Comparison of ENCODE assay signal across 12 cellular contexts in the genomic region with DNA sequence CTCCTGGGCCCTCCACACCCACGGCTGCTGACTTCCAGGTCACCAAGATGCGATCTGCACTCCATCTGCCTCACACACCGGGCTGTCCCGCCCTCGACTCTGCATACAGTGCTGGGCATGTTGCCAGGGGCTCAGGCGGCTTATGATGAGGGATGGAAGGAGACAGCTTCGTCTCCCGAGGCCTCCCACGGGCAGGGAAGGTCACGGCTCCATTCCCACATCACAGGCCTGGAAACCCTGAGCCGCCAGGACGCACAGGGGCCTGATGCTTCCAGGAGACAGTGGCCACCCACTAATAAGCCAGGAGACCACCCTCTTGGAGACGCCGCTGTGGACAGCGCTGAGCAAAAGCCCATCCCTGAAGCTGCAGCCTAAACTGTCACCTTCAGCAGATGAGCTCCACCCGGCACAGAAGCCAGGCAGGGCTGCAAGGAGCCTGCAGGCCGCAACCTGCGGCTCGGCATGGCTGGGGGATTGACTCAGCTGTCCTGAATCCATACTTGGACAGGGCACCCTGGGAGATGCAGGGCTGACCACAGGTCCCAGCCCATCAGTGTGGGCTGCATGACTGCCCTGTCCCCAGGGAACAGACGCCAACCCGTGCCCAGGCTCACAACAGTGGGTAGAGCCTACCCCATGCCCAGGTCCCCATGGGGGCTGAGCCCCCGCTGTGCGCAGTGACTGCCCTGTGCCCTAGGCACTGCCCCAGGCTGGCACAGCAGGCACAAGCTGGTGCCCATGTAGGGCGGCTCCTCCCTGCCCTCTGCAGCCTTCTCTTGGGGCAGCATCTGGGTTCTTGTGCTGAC. TPM values are rescaled to one million over a fixed set of nuclear protein-coding genes. Genes with fewer than 3 reads are reported as not detected.
DNase-seq lines count a peak whose midpoint lies in the region; TF ChIP-seq lines count a peak whose summit lies in the region.
"Had no signal": no experiment of that assay in that cellular context is flagged by ENCODE, and none has a peak within 500 bp of the region (broad histone marks: within the 10 kb centered on the region; RNA-seq: fewer than 3 reads in every experiment).

No MANE protein-coding gene starts in this region.

- TF ChIP-seq CTCF in OCI-LY1 (IDR thresholded peaks at IDR 0.05; ENCODE audit: low read length) (no peak), Caco-2 (IDR thresholded peaks at IDR 0.05; ENCODE audit: insufficient read depth in 1 of 2, low read depth in 1 of 2, low read length in 1 of 2, severe bottlenecking in 1 of 2, unreplicated experiment in 1 of 2) (no peak), nephron progenitor cell (IDR thresholded peaks at IDR 0.05) (no peak)

- POLR2A ChIA-PET in Caco-2 (lab: Charles Lee) = no interaction called here

- H3K4me3 ChIP-seq in OCI-LY1 (ENCODE audit: low read depth, low read length, poor library complexity, severe bottlenecking) (no peak overlapping the region), Caco-2 (ENCODE audit: low read depth, low read length) (no peak overlapping the region)

- H3F3A ChIP-seq in OCI-LY1 (ENCODE audit: insufficient read depth, low read length) = no peaks in the 10 kb centered on the region; the same call in 1 of the 2 replicates

- peaks cover 100% of the 10 kb centered on the region for H3K36me3 Mint-ChIP-seq in Caco-2 (ENCODE audit: insufficient read depth, unreplicated experiment)
- no peaks in the 10 kb centered on the region for H3K36me3 Mint-ChIP-seq in nephron progenitor cell (ENCODE audit: low read depth)

- H3K9me3 ChIP-seq in OCI-LY1 (ENCODE audit: low read length) (no peaks in the 10 kb centered on the region), Caco-2 (no peaks in the 10 kb centered on the region)

- H3K4me2 ChIP-seq in OCI-LY1 (ENCODE audit: low read length) = no peak overlapping the region

- in situ Hi-C loops in ACHN (cut with HindIII; ENCODE audit: low pct_ligation_motif_present, low pct_unique_long_range_greater_than_20kb, low sequenced_read_pairs) = no loop called here

- no peaks in the 10 kb centered on the region for H3K27me3 Mint-ChIP-seq in Caco-2 (ENCODE audit: insufficient read depth, unreplicated experiment)
- no peaks in the 10 kb centered on the region for H3K27me3 Mint-ChIP-seq in nephron progenitor cell (ENCODE audit: low read depth, poor library complexity)

- H3K4me1 Mint-ChIP-seq in Caco-2 (ENCODE audit: low read depth, unreplicated experiment) (peaks cover 6% of the 10 kb centered on the region), nephron progenitor cell (peaks cover 25% of the 10 kb centered on the region)

- H3K27me3 ChIP-seq in OCI-LY1 (ENCODE audit: insufficient read depth, low read length) (no peaks in the 10 kb centered on the region), Caco-2 (replicated peaks; ENCODE audit: control insufficient read depth, insufficient read depth, low read length) (no peaks in the 10 kb centered on the region)

- H3K9me3 Mint-ChIP-seq in Caco-2 (ENCODE audit: unreplicated experiment) = no peaks in the 10 kb centered on the region
- H3K9me3 Mint-ChIP-seq in nephron progenitor cell = no peaks in the 10 kb centered on the region

- CTCF ChIA-PET in Caco-2 (lab: Charles Lee) = interaction anchor here (0.9 to 1.1 kb wide), 2 partner anchors 19 to 37 kb away, joined by 3 read pairs; no protein-coding TSS in a partner anchor

- H4K20me1 ChIP-seq in OCI-LY1 (ENCODE audit: insufficient read depth, low read length) = no peaks in the 10 kb centered on the region

- peaks cover 40% of the 10 kb centered on the region for H3K4me1 ChIP-seq in OCI-LY1 (ENCODE audit: insufficient read depth, low read length, severe bottlenecking)
- 0 out of 2 replicates have a peak, but pooled peaks cover 11% of the 10 kb centered on the region for H3K4me1 ChIP-seq in Caco-2

- H3K36me3 ChIP-seq in OCI-LY1 (ENCODE audit: insufficient read depth, low read length) (peaks cover 96% of the 10 kb centered on the region), Caco-2 (ENCODE audit: control insufficient read depth, insufficient read depth, low read length) (peaks cover 10% of the 10 kb centered on the region)

- intact Hi-C loops in Caco-2 (cut with micrococcal nuclease; ENCODE audit: unreplicated experiment) = no loop called here

- H3K27ac ChIP-seq in OCI-LY1 (ENCODE audit: low read depth, low read length, poor library complexity, severe bottlenecking) (peak overlapping the region; percentile 83), epithelial cell of prostate (peak overlapping the region; percentile 56)
- H3K27ac ChIP-seq: HL-60 had no signal

- H3K4me3 Mint-ChIP-seq in Caco-2 (ENCODE audit: unreplicated experiment) (no peak overlapping the region), nephron progenitor cell (no peak overlapping the region)

- no peak overlapping the region for H3K9ac ChIP-seq in OCI-LY1 (ENCODE audit: low read length)

- DNase-seq in activated CD4-positive, alpha-beta T cell treated with anti-CD3 and anti-CD28 coated beads for 4 hours = peak; percentile 26 to 36
- no peak for DNase-seq in activated CD4-positive, alpha-beta T cell treated with anti-CD3 and anti-CD28 coated beads, Interleukin-2, amount 50 U/mL, for 48 hours
- DNase-seq in epithelial cell of prostate (ENCODE audit: low read depth, low spot score) (no peak), retina (peak; percentile 75), Caco-2 (no peak), ACHN (no peak), nephron progenitor cell (no peak)
- DNase-seq: activated CD8-positive, alpha-beta memory T cell treated with anti-CD3 and anti-CD28 coated beads, Interleukin-2, amount 50 U/mL, for 48 hours; NCI-H146; T-helper 1 cell had no signal

- no peaks in the 10 kb centered on the region for H3K79me2 ChIP-seq in OCI-LY1 (ENCODE audit: insufficient read depth, low read length)

- no TSS peak for BruUV-seq in Caco-2 (replicated peaks; lab: Mats Ljungman, UMichigan)

- no peak overlapping the region for H3K27ac Mint-ChIP-seq in Caco-2 (ENCODE audit: unreplicated experiment)
- no peak overlapping the region for H3K27ac Mint-ChIP-seq in nephron progenitor cell

- H3K9me2 ChIP-seq in OCI-LY1 (ENCODE audit: low read depth, low read length) = no peaks in the 10 kb centered on the region

- no peak overlapping the region for H2AFZ ChIP-seq in OCI-LY1 (ENCODE audit: low read length)

RNA-seq across cellular contexts. Expression of gene SLC7A5, which starts 34.4 kb away (rescaled TPM):
- total RNA-seq in Caco-2 (2022) = 495 and 534 TPM in 2 replicates

Comparison
In these comparisons a context has a peak if more than half of its experiments do, and no peak if none do; other contexts are left out.
1. DNase-seq: peak in activated CD4-positive, alpha-beta T cell treated with anti-CD3 and anti-CD28 coated beads for 4 hours (2 of 2) and retina (single experiment); none in activated CD4-positive, alpha-beta T cell treated with anti-CD3 and anti-CD28 coated beads, Interleukin-2, amount 50 U/mL, for 48 hours (0 of 2), epithelial cell of prostate (single experiment), Caco-2 (0 of 2), ACHN (single experiment) and nephron progenitor cell (single experiment).